ENCODE assay signal across 1 cellular context in the genomic region with DNA sequence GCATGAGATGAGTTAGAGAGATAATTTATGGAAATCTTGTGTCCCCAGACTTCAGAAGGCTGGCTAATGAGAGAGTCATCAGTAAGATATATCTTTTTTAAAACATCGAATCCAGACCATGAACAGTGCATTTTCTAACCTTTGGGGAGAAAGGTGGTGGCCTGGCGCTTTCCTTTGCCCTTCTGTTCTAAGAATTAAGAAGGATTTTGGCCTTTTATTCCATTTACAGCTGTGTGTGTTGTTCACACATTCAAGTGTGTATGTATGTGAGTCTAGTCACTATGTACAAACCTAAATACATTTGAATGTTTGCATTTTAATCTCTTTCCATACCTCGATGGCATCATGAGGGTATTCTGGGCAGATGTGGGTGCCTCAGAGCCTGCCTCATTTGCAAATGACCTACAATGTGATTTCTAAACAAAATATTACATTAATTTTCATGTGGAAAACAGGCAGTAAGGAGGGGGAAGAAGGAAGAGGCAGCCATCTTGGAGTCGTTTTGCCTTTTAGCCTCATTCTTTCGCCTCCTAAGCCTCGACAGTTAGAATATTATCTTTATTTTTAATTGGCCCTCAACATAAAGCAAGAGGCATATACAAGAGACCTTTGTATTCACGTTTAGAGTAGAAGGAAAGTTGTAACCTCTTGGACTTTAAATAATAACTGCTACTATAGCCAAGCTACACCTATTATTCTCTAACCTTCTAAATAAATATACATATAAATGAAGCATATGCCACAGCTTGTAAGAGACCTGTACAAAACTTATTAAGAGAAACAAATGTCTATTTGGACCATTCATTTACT.
TF ChIP-seq lines count a peak whose summit lies in the region.

No MANE protein-coding gene starts in this region.

TF ChIP-seq in HCT116, 20 proteins besides CTCF, POLR2A, EP300 and RAD21 (continued from another document):
- TF ChIP-seq, protein P1, sequence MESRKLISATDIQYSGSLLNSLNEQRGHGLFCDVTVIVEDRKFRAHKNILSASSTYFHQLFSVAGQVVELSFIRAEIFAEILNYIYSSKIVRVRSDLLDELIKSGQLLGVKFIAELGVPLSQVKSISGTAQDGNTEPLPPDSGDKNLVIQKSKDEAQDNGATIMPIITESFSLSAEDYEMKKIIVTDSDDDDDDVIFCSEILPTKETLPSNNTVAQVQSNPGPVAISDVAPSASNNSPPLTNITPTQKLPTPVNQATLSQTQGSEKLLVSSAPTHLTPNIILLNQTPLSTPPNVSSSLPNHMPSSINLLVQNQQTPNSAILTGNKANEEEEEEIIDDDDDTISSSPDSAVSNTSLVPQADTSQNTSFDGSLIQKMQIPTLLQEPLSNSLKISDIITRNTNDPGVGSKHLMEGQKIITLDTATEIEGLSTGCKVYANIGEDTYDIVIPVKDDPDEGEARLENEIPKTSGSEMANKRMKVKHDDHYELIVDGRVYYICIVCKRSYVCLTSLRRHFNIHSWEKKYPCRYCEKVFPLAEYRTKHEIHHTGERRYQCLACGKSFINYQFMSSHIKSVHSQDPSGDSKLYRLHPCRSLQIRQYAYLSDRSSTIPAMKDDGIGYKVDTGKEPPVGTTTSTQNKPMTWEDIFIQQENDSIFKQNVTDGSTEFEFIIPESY (IDR thresholded peaks at IDR 0.05; ENCODE audit: extremely low read depth, insufficient replicate concordance, low read length) = no peak
- TF ChIP-seq, protein P2, sequence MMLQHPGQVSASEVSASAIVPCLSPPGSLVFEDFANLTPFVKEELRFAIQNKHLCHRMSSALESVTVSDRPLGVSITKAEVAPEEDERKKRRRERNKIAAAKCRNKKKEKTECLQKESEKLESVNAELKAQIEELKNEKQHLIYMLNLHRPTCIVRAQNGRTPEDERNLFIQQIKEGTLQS (IDR thresholded peaks at IDR 0.05) = no peak
- TF ChIP-seq ZNF274 (IDR thresholded peaks at IDR 0.05; ENCODE audit: low read depth, low read length) = no peak
TF ChIP-seq in HCT116: peak in this region for 0.
